12 cellular contexts compared by ENCODE assay signal in the genomic region with DNA sequence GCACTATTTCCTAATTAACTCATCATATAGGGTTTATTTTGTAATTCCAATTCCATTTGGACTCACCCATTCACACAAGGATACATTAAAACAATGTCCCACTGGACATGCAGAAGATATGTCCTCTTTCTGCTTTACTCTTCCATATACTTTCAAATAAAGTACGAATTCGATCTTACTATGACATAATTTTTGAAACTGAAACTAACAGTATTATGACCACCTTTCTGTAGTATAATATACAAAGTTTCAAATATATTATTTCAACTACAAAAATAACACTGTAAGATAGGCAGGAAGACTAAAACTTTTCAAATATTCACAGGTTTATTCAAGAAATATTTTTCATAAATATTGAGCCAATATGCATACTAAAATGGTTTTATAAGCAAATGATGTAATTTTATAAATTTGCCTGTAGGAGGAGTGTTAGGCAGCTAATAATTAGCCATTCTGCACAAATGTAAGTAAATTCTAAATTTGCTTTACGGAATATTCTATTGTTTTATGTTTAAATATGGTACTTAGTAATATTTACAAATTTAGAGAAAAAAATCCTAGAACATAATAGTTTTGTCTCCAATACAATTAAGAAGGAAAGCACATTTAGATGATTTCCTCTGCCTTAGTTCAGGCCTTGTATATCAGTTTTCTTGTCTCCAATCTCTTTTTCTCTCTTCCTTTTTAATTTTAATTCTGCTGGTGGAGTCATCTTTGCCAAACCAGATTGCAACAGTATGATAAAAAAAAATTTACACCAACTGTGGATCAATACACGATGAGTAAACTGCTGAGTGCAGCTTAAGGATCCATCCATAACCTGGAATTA.
A peak's percentile ranks its signal among the peaks of the same experiment; 100 is the strongest.
DNase-seq lines count a peak whose midpoint lies in the region; ATAC-seq, FAIRE-seq and TF ChIP-seq lines count a peak whose summit lies in the region.
"Had no signal": no experiment of that assay in that cellular context is flagged by ENCODE, and none has a peak within 500 bp of the region (broad histone marks: within the 10 kb centered on the region; RNA-seq: fewer than 3 reads in every experiment).

No MANE protein-coding gene starts in this region.

- no peak overlapping the region for H3K27ac Mint-ChIP-seq in Calu3 (ENCODE audit: unreplicated experiment)
- H3K27ac Mint-ChIP-seq: activated T-helper 2 cell treated with anti-CD3 and anti-CD28 coated beads, Interferon-gamma antibody, Interleukin-2, Interleukin-4, amounts not matched to agents 10 μg/mL and 5 μg/mL and 100 μg/mL, durations not matched to agents 14 hours and 24 hours and 36 hours had no signal

- BruUV-seq in Calu3 (replicated peaks; lab: Mats Ljungman, UMichigan), result no TSS peak

- FAIRE-seq in GM18507 (lab: Jason Lieb, UNC), result peak; percentile 68

- CTCF ChIA-PET in RWPE1 (lab: Yijun Ruan, JAX) (interaction anchor here (0.5 to 4.5 kb wide), 4 partner anchors 8 to 470 kb away, joined by 3 to 50 read pairs (median 3); no protein-coding TSS in a partner anchor), Calu3 (lab: Charles Lee) (interaction anchor here (5.6 kb wide), 1 partner anchor 144 kb away, joined by 91 read pairs; no protein-coding TSS in a partner anchor)

- TF ChIP-seq CTCF in RWPE1 (conservative IDR thresholded peaks at IDR 0.05; ENCODE audit: low read depth), result peak; percentile 29; the same call in 1 of the 2 replicates
- peak; percentile 20 for TF ChIP-seq CTCF in foreskin fibroblast (IDR thresholded peaks at IDR 0.05; ENCODE audit: low read depth, low read length)
- TF ChIP-seq CTCF in Calu3 (IDR thresholded peaks at IDR 0.05; ENCODE audit: unreplicated experiment), result no peak

- no peak overlapping the region for H3K4me3 Mint-ChIP-seq in Calu3 (ENCODE audit: low read depth, unreplicated experiment)

- DNase-seq in AML-193 (lab: John Stamatoyannopoulos, UW) (peak; percentile 49 to 53), GM18507 (ENCODE audit: extremely low spot score, insufficient read length, low read depth) (no peak), RWPE1 (ENCODE audit: low spot score) (no peak), foreskin fibroblast (no peak), Calu3 (no peak)
- no peak for DNase-seq in activated CD4-positive, alpha-beta T cell treated with anti-CD3 and anti-CD28 coated beads, Interleukin-2, amount 50 U/mL, for 1 hour
- DNase-seq: NCI-H2171 treated with DMSO at 0.1 percent for 48 hours, T1000 had no signal

- no peak overlapping the region for H3K27ac ChIP-seq in RWPE1
- H3K27ac ChIP-seq: thoracic aorta had no signal

- H3K9me3 Mint-ChIP-seq in Calu3 (ENCODE audit: low read depth, unreplicated experiment), result no peaks in the 10 kb centered on the region
- H3K9me3 Mint-ChIP-seq: activated T-helper 2 cell treated with anti-CD3 and anti-CD28 coated beads, Interferon-gamma antibody, Interleukin-2, Interleukin-4, amounts not matched to agents 10 μg/mL and 5 μg/mL and 100 μg/mL, durations not matched to agents 14 hours and 24 hours and 36 hours had no signal

- ATAC-seq in GM21737 (IDR thresholded peaks at IDR 0.05; ENCODE audit: unreplicated experiment), result no peak
- ATAC-seq in HG02852 (IDR thresholded peaks at IDR 0.05; ENCODE audit: unreplicated experiment), result no peak

- POLR2A ChIA-PET in RWPE1 (lab: Yijun Ruan, JAX; ENCODE audit: low non-redundant PET), result no interaction called here

- H3K36me3 Mint-ChIP-seq in Calu3 (ENCODE audit: insufficient read depth, unreplicated experiment), result no peaks in the 10 kb centered on the region

- intact Hi-C loops in Calu3 (cut with micrococcal nuclease; ENCODE audit: unreplicated experiment), result loop anchor here (10.0 kb wide), 1 partner anchor 1446 kb away; no protein-coding TSS in a partner anchor

- no peaks in the 10 kb centered on the region for H3K27me3 Mint-ChIP-seq in Calu3 (ENCODE audit: unreplicated experiment)

- no peak overlapping the region for H3K4me3 ChIP-seq in foreskin fibroblast (ENCODE audit: low read depth in 1 of 2, low read length in 2 of 2)
- H3K4me3 ChIP-seq: thoracic aorta had no signal

- no peaks in the 10 kb centered on the region for H3K4me1 Mint-ChIP-seq in Calu3 (ENCODE audit: low read depth, unreplicated experiment)

Comparison
In these comparisons a context has a peak if more than half of its experiments do, and no peak if none do; other contexts are left out.
1. DNase-seq: peak in AML-193 (2 of 2); none in GM18507 (single experiment), RWPE1 (single experiment), foreskin fibroblast (0 of 2), activated CD4-positive, alpha-beta T cell treated with anti-CD3 and anti-CD28 coated beads, Interleukin-2, amount 50 U/mL, for 1 hour (single experiment) and Calu3 (single experiment).